In the genomic region with DNA sequence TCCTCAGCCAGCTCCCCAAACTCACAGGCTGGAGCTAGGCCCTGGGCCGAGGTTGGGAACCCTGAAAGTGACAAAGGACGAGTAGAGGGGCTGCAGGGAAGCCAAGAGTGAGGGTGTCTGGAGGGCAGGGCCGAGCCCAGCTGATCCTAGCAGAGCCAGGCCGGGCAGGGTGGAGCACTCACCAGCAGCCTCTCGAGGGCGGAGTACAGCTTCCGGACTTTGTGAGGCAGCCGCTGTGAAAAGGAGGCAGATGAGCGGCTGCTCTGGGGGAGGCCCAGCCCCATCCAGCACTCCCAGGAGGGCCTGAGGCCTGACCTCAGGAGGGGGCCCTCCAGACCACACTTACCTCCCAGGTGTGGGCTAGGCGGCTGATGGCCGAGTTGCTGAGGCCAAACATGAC, we compare ENCODE assay signal across 9 cellular contexts. TPM values are rescaled to one million over a fixed set of nuclear protein-coding genes. Genes with fewer than 3 reads are reported as not detected.
DNase-seq lines count a peak whose midpoint lies in the region; ATAC-seq and TF ChIP-seq lines count a peak whose summit lies in the region.
"Had no signal": no experiment of that assay in that cellular context is flagged by ENCODE, and none has a peak within 500 bp of the region (broad histone marks: within the 10 kb centered on the region; RNA-seq: fewer than 3 reads in every experiment).

No MANE protein-coding gene starts in this region.

- H3K27me3 Mint-ChIP-seq in H9 (ENCODE audit: low read depth) = peaks cover 8% of the 10 kb centered on the region

- no peaks in the 10 kb centered on the region for H3K79me1 ChIP-seq in H9 (ENCODE audit: insufficient read depth, low read depth, low read length, poor library complexity, severe bottlenecking)

- H3K14ac ChIP-seq in H9 (ENCODE audit: insufficient read depth, low read length) = no peak overlapping the region

- no peak overlapping the region for H3K4ac ChIP-seq in H9 (ENCODE audit: low read depth, low read length)

- H2BK20ac ChIP-seq in H9 (ENCODE audit: low read depth, low read length, poor library complexity, severe bottlenecking) = no peak overlapping the region

- no peak overlapping the region for H3K9ac ChIP-seq in H9 (ENCODE audit: extremely low read depth, insufficient read length, low read length)

- H3K27ac ChIP-seq in esophagus squamous epithelium (peak overlapping the region in 3 of 4 donors; percentile 27 to 63 (median 54)), H9 (ENCODE audit: insufficient read length, low read depth, low read length) (no peak overlapping the region)

- H3K79me2 ChIP-seq in H9 (ENCODE audit: insufficient read depth, low read length) = no peaks in the 10 kb centered on the region

- peak overlapping the region in 1 of 3 experiments; percentile 44; a peak in 1 of 7 replicates for H3K27ac Mint-ChIP-seq in H9

- no peak overlapping the region for H2BK120ac ChIP-seq in H9 (ENCODE audit: low read depth, low read length, poor library complexity, severe bottlenecking)

- H4K91ac ChIP-seq in H9 (ENCODE audit: insufficient read length, low read depth, low read length) = no peak overlapping the region

- H3K36me3 ChIP-seq in esophagus squamous epithelium = peaks cover 0 to 7% (median 0%) of the 10 kb centered on the region in 3 donors

- intact Hi-C loops in esophagus squamous epithelium (cut with DNase I) = loop anchor here (5.0 to 10.0 kb wide), 2 partner anchors 37 to 95 kb away; no protein-coding TSS in a partner anchor

- no peak overlapping the region for H2BK12ac ChIP-seq in H9 (ENCODE audit: insufficient read length, low read depth, low read length)

- TF ChIP-seq CTCF in esophagus squamous epithelium (IDR thresholded peaks at IDR 0.05) = no peak
- no peak for TF ChIP-seq CTCF in H9 (conservative IDR thresholded peaks at IDR 0.05)

- no peaks in the 10 kb centered on the region for H3K27me3 ChIP-seq in esophagus squamous epithelium
- no peaks in the 10 kb centered on the region for H3K27me3 ChIP-seq in H9 (ENCODE audit: insufficient read depth, low read length)

- peaks cover 45 to 92% (median 54%) of the 10 kb centered on the region in 3 donors for H3K4me1 ChIP-seq in esophagus squamous epithelium
- peaks cover under 1% of the 10 kb centered on the region; the same call in 1 of the 2 replicates for H3K4me1 ChIP-seq in H9 (ENCODE audit: insufficient read depth, low read length)

- WGBS in esophagus squamous epithelium, 2 donors = 59 to 60% methylated on average over 6 to 7 of the region's 11 CpGs
- no CpG with 5 or more reads among the region's 11 CpGs for WGBS in H9 (ENCODE audit: extremely low coverage, insufficient read length, low lambda C conversion rate)

- no peak overlapping the region for H4K5ac ChIP-seq in H9 (ENCODE audit: insufficient read length, low read depth, low read length)

- H3K4me3 ChIP-seq in esophagus squamous epithelium = no peak overlapping the region

- no peak overlapping the region for H3K56ac ChIP-seq in H9 (ENCODE audit: insufficient read length, low read depth, low read length)

- H2AFZ ChIP-seq in H9 (ENCODE audit: low read length) = no peak overlapping the region

- no peaks in the 10 kb centered on the region for H3K9me3 Mint-ChIP-seq in H9

- TF ChIP-seq POLR2A in esophagus squamous epithelium (IDR thresholded peaks at IDR 0.05) = no peak

- no peak overlapping the region for H3K4me2 ChIP-seq in H9 (ENCODE audit: insufficient read depth, insufficient read length, low read length)

- no peaks in the 10 kb centered on the region; a peak in 1 of 7 replicates for H3K36me3 Mint-ChIP-seq in H9 (ENCODE audit: insufficient read depth in 1 of 3, low read depth in 3 of 3)

- H3K4me3 Mint-ChIP-seq in H9 = no peak overlapping the region

- no peak overlapping the region for H2BK5ac ChIP-seq in H9 (ENCODE audit: insufficient read length, low read length)

- H3K9me3 ChIP-seq in esophagus squamous epithelium (no peaks in the 10 kb centered on the region), H9 (ENCODE audit: control insufficient read depth, low read depth, low read length) (no peaks in the 10 kb centered on the region)

- ATAC-seq in GM21447 (IDR thresholded peaks at IDR 0.05; ENCODE audit: unreplicated experiment) = peak; percentile 47
- peak; percentile 39 for ATAC-seq in HG03469 (IDR thresholded peaks at IDR 0.05; ENCODE audit: unreplicated experiment)

- no peak overlapping the region for H2AK5ac ChIP-seq in H9 (ENCODE audit: insufficient read length, low read length)

- H4K20me1 ChIP-seq in H9 (ENCODE audit: control insufficient read depth, insufficient read depth, insufficient read length) = no peaks in the 10 kb centered on the region

- peak; percentile 45 for DNase-seq in ELF-1 (ENCODE audit: low read depth, low spot score)
- no peak for DNase-seq in esophagus squamous epithelium (lab: John Stamatoyannopoulos, UW)
- no peak for DNase-seq in H9
- DNase-seq in T-helper 1 cell = no peak
- no peak for DNase-seq in activated CD4-positive, alpha-beta T cell treated with anti-CD3 and anti-CD28 coated beads, Interleukin-2, amount 50 U/mL, for 48 hours
- no peak for DNase-seq in foreskin melanocyte
- DNase-seq: stimulated activated CD8-positive, alpha-beta memory T cell treated with anti-CD3 and anti-CD28 coated beads, Interleukin-4, amount 100 ng/mL, for 48 hours had no signal

- H2BK15ac ChIP-seq in H9 (ENCODE audit: low read depth, low read length) = no peak overlapping the region

- H3T11ph ChIP-seq in H9 (ENCODE audit: low read length) = no peak overlapping the region

- H4K8ac ChIP-seq in H9 (replicated peaks; ENCODE audit: insufficient read length, low read depth, low read length) = no peak overlapping the region

- no peak overlapping the region for H3K23ac ChIP-seq in H9 (ENCODE audit: insufficient read length, low read depth, low read length)

- H3K4me1 Mint-ChIP-seq in H9 = peaks cover 26 to 43% of the 10 kb centered on the region in 2 experiments

- H3K23me2 ChIP-seq in H9 (ENCODE audit: insufficient read length, low read depth, low read length, poor library complexity, severe bottlenecking) = no peaks in the 10 kb centered on the region

- no peak overlapping the region for H3K18ac ChIP-seq in H9 (ENCODE audit: insufficient read length, low read depth, low read length)

RNA-seq across cellular contexts. Expression of a gene that starts 14.7 kb away (rescaled TPM):
- 100 to 1,000 TPM in 1 of 4 donors, 10 to 100 TPM in 3; 39.8 to 112 (median 46.3) TPM for total RNA-seq in esophagus squamous epithelium
- total RNA-seq in H9 (2021) = not detected in 2 replicates

RNA-seq across cellular contexts. Expression of a gene that starts 18.7 kb away (rescaled TPM):
- total RNA-seq in esophagus squamous epithelium = 10 to 100 TPM; 12.9 to 39.3 (median 22.5) TPM
- 5.6 and 7.4 TPM in 2 replicates for total RNA-seq in H9 (2021)

RNA-seq across cellular contexts. Expression of a gene that starts 33.1 kb away (rescaled TPM):
- total RNA-seq in esophagus squamous epithelium (10 to 100 TPM; 18.9 to 35.4 (median 25.4) TPM), H9 (2021) (10.6 TPM in 2 replicates)

RNA-seq across cellular contexts. Expression of a gene that starts 34.1 kb away (rescaled TPM):
- 10 to 100 TPM in 3 of 4 donors, 1 to 10 TPM in 1; 7.7 to 20.3 (median 17.7) TPM for total RNA-seq in esophagus squamous epithelium
- total RNA-seq in H9 (2021) = 48.9 and 53.3 TPM in 2 replicates

Comparison
In these comparisons a context has a peak if more than half of its experiments do, and no peak if none do; other contexts are left out.
1. RNA of a gene that starts 14.7 kb away (total RNA-seq): 39.8 to 112 TPM in esophagus squamous epithelium; not detected in H9; every median in the first group is over 10 times any median in the second.